Comparison of ENCODE assay signal across 25 cellular contexts in the genomic region with DNA sequence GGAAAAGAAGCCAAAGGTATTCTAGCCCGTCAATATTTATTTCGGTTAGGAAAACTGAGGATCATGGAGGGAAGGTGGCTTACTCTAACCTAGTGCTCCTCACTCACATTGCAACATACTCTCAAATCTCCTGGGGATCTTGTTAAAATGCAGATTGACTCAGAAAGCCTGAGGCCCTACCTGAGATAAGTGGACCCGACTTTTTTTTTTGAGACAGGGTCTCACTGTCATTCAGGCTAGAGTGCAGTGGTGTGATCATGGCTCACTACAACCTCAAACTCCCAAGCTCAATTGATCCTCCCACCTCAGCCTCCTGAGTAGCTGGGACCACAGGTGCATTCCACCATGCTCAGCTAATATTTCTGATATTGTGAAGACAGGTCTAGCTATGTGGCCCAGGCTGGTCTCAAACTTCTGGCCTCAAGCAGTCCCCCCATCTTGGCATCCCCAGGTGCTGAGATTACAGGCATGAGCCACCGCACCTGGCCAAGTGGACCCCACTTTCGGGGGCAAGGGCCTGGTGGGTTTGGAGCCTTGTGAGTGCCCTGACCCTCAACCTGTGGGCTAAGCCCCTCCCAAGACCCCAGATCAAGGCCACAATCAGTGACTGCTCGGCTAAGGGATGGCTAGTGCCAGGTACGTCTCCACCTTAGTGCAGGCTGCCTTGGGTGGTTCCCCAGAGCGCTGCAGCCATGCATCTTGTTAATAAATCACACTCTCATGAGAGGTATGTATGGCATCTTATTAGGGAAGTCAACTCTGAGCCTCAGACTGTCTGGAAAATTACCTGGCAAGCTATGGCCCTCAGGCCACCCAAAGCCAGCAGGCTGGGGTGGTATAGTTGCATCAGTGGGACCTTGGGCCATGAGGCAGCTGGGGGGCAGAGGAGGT. TPM values are rescaled to one million over a fixed set of nuclear protein-coding genes. Genes with fewer than 3 reads are reported as not detected.
DNase-seq lines count a peak whose midpoint lies in the region; ATAC-seq and TF ChIP-seq lines count a peak whose summit lies in the region.
"Had no signal": no experiment of that assay in that cellular context is flagged by ENCODE, and none has a peak within 500 bp of the region (broad histone marks: within the 10 kb centered on the region; RNA-seq: fewer than 3 reads in every experiment).

No MANE protein-coding gene starts in this region.

- TF ChIP-seq POLR2A in Peyer's patch (IDR thresholded peaks at IDR 0.05) = no peak

- no peak for ATAC-seq in SK-N-SH treated with all-trans-retinoic acid at 6 μM for 48 hours
- no peak for ATAC-seq in HG02970 (IDR thresholded peaks at IDR 0.05; ENCODE audit: low FRiP score, unreplicated experiment)
- ATAC-seq: stimulated activated naive CD8-positive, alpha-beta T cell treated with anti-CD3 and anti-CD28 coated beads, Interleukin-15, amount 100 ng/mL, for 72 hours had no signal

- TF ChIP-seq CTCF in SK-N-SH (IDR thresholded peaks at IDR 0.05) (no peak), Peyer's patch (IDR thresholded peaks at IDR 0.05) (no peak), CD14-positive monocyte (IDR thresholded peaks at IDR 0.05) (no peak)

- no peaks in the 10 kb centered on the region for H3K36me3 Mint-ChIP-seq in CD14-positive monocyte

- H3F3A ChIP-seq in SK-N-SH (replicated peaks; ENCODE audit: insufficient read depth) = no peaks in the 10 kb centered on the region

- H4K20me1 ChIP-seq in SK-N-SH (ENCODE audit: insufficient read depth) = no peaks in the 10 kb centered on the region

- H3K4me3 ChIP-seq in SK-N-SH (ENCODE audit: low read depth in 2 of 2, low read length in 1 of 2) (no peak overlapping the region), Peyer's patch (no peak overlapping the region)
- H3K4me3 ChIP-seq: ascending aorta, esophagus squamous epithelium, tibial nerve had no signal

- H3K79me2 ChIP-seq in SK-N-SH (ENCODE audit: insufficient read depth) = no peaks in the 10 kb centered on the region

- DNase-seq in SK-N-SH (peak; percentile 3), Peyer's patch (peak in 2 of 3 donors; percentile 9 to 33), kidney tubule cell (ENCODE audit: low spot score) (peak; percentile 63), renal cortical epithelial cell (ENCODE audit: low read depth) (peak; percentile 39), RKO (ENCODE audit: low spot score) (no peak), CD14-positive monocyte (ENCODE audit: low spot score) (no peak)
- DNase-seq: 8988T; activated CD4-positive, alpha-beta T cell treated with anti-CD3 and anti-CD28 coated beads for 4 hours; activated naive CD4-positive, alpha-beta T cell treated with anti-CD3 and anti-CD28 coated beads for 36 hours; cerebellar nuclear complex; effector CD4-positive, alpha-beta T cell; esophagus squamous epithelium; NCI-H1105 treated with DMSO at 0.1 percent for 48 hours; NCI-H524 treated with DMSO at 0.1 percent for 48 hours; Right ventricle myocardium superior; stimulated activated CD4-positive, alpha-beta T cell treated with anti-CD3 and anti-CD28 coated beads, Interleukin-4, amount 100 ng/mL, for 1 hour had no signal

- CTCF ChIA-PET in SK-N-SH (lab: Yijun Ruan, JAX) = interaction anchor here (1.1 to 13.9 kb wide), 3 partner anchors 11 to 99 kb away, joined by 4 to 273 read pairs (median 12); no protein-coding TSS in a partner anchor

- POLR2A ChIA-PET in SK-N-SH (lab: Yijun Ruan, JAX) = no interaction called here

- TF ChIP-seq RAD21 in SK-N-SH (IDR thresholded peaks at IDR 0.05; ENCODE audit: low read length) = no peak

- intact Hi-C loops in CD14-positive monocyte (cut with micrococcal nuclease) = loop anchor here in 1 of 2 donors (5.0 kb wide), 1 partner anchor 34 kb away; no protein-coding TSS in a partner anchor

- no peak overlapping the region for H3K27ac Mint-ChIP-seq in CD14-positive monocyte
- H3K27ac Mint-ChIP-seq: activated naive CD4-positive, alpha-beta T cell treated with anti-CD3 and anti-CD28 coated beads for 36 hours; HFFc6 had no signal

- H3K4me1 ChIP-seq in SK-N-SH (ENCODE audit: control insufficient read depth in 1 of 2, insufficient read depth in 2 of 2, low read depth in 1 of 2, low read length in 1 of 2) (peaks cover 4 to 10% of the 10 kb centered on the region in 2 experiments; a peak in 1 of 4 replicates), Peyer's patch (peaks cover 0 to 35% (median 4%) of the 10 kb centered on the region in 4 donors)

- H3K27ac ChIP-seq in SK-N-SH (ENCODE audit: low read depth in 2 of 2, low read length in 1 of 2) = no peak overlapping the region
- peak overlapping the region in 1 of 4 donors; percentile 58 for H3K27ac ChIP-seq in Peyer's patch
- H3K27ac ChIP-seq: ascending aorta, esophagus squamous epithelium, tibial nerve had no signal

- 0 out of 2 replicates have a peak overlapping the region, but pooled peaks have one; percentile 21 for H3K4me2 ChIP-seq in SK-N-SH

- no peaks in the 10 kb centered on the region for H3K9me3 ChIP-seq in SK-N-SH
- no peaks in the 10 kb centered on the region for H3K9me3 ChIP-seq in Peyer's patch
- H3K9me3 ChIP-seq: ascending aorta, esophagus squamous epithelium, tibial nerve had no signal

- H3K36me3 ChIP-seq in SK-N-SH (replicated peaks in 1 of 2; ENCODE audit: control insufficient read depth in 1 of 2, insufficient read depth in 2 of 2, low read length in 1 of 2) = no peaks in the 10 kb centered on the region
- H3K36me3 ChIP-seq in Peyer's patch = no peaks in the 10 kb centered on the region
- H3K36me3 ChIP-seq: ascending aorta, esophagus squamous epithelium, tibial nerve had no signal

- H3K27me3 ChIP-seq in SK-N-SH (ENCODE audit: insufficient read depth) = peaks cover 11% of the 10 kb centered on the region; the same call in 1 of the 2 replicates
- H3K27me3 ChIP-seq in Peyer's patch = no peaks in the 10 kb centered on the region
- H3K27me3 ChIP-seq: ascending aorta had no signal

- no peak overlapping the region for H2AFZ ChIP-seq in SK-N-SH (ENCODE audit: low read depth)

- H3K9ac ChIP-seq in SK-N-SH = no peak overlapping the region

- peaks cover 0 to 2% (median 0%) of the 10 kb centered on the region in 7 donors for H3K9me3 Mint-ChIP-seq in CD14-positive monocyte
- H3K9me3 Mint-ChIP-seq: activated naive CD4-positive, alpha-beta T cell treated with anti-CD3 and anti-CD28 coated beads for 36 hours; HFFc6; stimulated activated naive CD8-positive, alpha-beta T cell treated with anti-CD3 and anti-CD28 coated beads, Interleukin-15, amount 100 ng/mL, for 72 hours had no signal

- peaks cover 17% of the 10 kb centered on the region for H3K4me1 Mint-ChIP-seq in CD14-positive monocyte

- TF ChIP-seq EP300 in SK-N-SH (IDR thresholded peaks at IDR 0.05; ENCODE audit: borderline replicate concordance in 1 of 2, low read depth in 1 of 2, low read length in 1 of 2) = no peak

- H3K9me2 ChIP-seq in SK-N-SH = no peaks in the 10 kb centered on the region

- no peak overlapping the region for H3K4me3 Mint-ChIP-seq in CD14-positive monocyte
- H3K4me3 Mint-ChIP-seq: activated naive CD4-positive, alpha-beta T cell treated with anti-CD3 and anti-CD28 coated beads for 36 hours; HFFc6 had no signal

- WGBS in SK-N-SH (ENCODE audit: low lambda C conversion rate) = 84% methylated on average over 5 of the region's 8 CpGs

- H3K27me3 Mint-ChIP-seq in CD14-positive monocyte (ENCODE audit: low read depth in 3 of 3) = peaks cover 7 to 13% (median 10%) of the 10 kb centered on the region in 3 donors

TF ChIP-seq in SK-N-SH, 30 proteins besides CTCF, POLR2A, EP300 and RAD21:
- no peak for TF ChIP-seq YY1 (IDR thresholded peaks at IDR 0.05; ENCODE audit: low read depth)

TF ChIP-seq in SK-N-SH treated with all-trans-retinoic acid at 6 μM for 48 hours, 23 proteins besides CTCF, POLR2A, EP300 and RAD21 (continues in another document):
- TF ChIP-seq, protein P1, sequence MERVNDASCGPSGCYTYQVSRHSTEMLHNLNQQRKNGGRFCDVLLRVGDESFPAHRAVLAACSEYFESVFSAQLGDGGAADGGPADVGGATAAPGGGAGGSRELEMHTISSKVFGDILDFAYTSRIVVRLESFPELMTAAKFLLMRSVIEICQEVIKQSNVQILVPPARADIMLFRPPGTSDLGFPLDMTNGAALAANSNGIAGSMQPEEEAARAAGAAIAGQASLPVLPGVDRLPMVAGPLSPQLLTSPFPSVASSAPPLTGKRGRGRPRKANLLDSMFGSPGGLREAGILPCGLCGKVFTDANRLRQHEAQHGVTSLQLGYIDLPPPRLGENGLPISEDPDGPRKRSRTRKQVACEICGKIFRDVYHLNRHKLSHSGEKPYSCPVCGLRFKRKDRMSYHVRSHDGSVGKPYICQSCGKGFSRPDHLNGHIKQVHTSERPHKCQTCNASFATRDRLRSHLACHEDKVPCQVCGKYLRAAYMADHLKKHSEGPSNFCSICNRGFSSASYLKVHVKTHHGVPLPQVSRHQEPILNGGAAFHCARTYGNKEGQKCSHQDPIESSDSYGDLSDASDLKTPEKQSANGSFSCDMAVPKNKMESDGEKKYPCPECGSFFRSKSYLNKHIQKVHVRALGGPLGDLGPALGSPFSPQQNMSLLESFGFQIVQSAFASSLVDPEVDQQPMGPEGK (CRISPR knock-in tag; IDR thresholded peaks at IDR 0.05; ENCODE audit: borderline replicate concordance) = no peak
- TF ChIP-seq PPARA (CRISPR knock-in tag; IDR thresholded peaks at IDR 0.05; ENCODE audit: borderline replicate concordance) = no peak
- TF ChIP-seq, protein P2, sequence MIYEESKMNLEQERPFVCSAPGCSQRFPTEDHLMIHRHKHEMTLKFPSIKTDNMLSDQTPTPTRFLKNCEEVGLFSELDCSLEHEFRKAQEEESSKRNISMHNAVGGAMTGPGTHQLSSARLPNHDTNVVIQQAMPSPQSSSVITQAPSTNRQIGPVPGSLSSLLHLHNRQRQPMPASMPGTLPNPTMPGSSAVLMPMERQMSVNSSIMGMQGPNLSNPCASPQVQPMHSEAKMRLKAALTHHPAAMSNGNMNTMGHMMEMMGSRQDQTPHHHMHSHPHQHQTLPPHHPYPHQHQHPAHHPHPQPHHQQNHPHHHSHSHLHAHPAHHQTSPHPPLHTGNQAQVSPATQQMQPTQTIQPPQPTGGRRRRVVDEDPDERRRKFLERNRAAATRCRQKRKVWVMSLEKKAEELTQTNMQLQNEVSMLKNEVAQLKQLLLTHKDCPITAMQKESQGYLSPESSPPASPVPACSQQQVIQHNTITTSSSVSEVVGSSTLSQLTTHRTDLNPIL (CRISPR knock-in tag; IDR thresholded peaks at IDR 0.05; ENCODE audit: low read depth) = no peak
- no peak for TF ChIP-seq TOX (CRISPR knock-in tag; IDR thresholded peaks at IDR 0.05; ENCODE audit: borderline replicate concordance)

RNA-seq across cellular contexts. Expression of a gene that starts 1.1 kb away (rescaled TPM):
- 0.05 and 0.08 TPM in 2 replicates for polyA plus RNA-seq in SK-N-SH (2012; rRNA removed)
- polyA plus RNA-seq in SK-N-SH (2012; cell fraction: cytosol; rRNA removed) = 0.01 TPM in 1 of 2 replicates, not detected in the other
- polyA plus RNA-seq in SK-N-SH (2012; cell fraction: nucleus; rRNA removed) = 0.04 TPM in 1 of 2 replicates, not detected in the other
- total RNA-seq in Peyer's patch = 10 to 100 TPM in 2 of 4 donors, 1 to 10 TPM in 1, not detected in 1; 1.7 to 23.6 (median 20.2) TPM
- total RNA-seq in renal cortical epithelial cell = 9.0 and 31.1 TPM in 2 replicates
- polyA plus RNA-seq in CD14-positive monocyte = not detected
- total RNA-seq: ascending aorta, esophagus squamous epithelium, HFFc6, pulmonary artery endothelial cell, Right ventricle myocardium superior had no signal
- polyA plus RNA-seq: BJ, neural cell had no signal

RNA-seq across cellular contexts. Expression of a gene that starts 30.3 kb away (rescaled TPM):
- polyA plus RNA-seq in SK-N-SH (2012; rRNA removed) (3.3 TPM in 2 replicates), CD14-positive monocyte (10 to 100 TPM; 27.8 to 37.7 TPM)
- polyA plus RNA-seq in SK-N-SH (2012; cell fraction: cytosol; rRNA removed) = 2.0 and 2.3 TPM in 2 replicates
- 8.1 and 8.2 TPM in 2 replicates for polyA plus RNA-seq in SK-N-SH (2012; cell fraction: nucleus; rRNA removed)
- total RNA-seq in Peyer's patch (10 to 100 TPM in 3 of 4 donors, 1 to 10 TPM in 1; 3.9 to 44.6 (median 16.9) TPM), renal cortical epithelial cell (3.3 and 6.6 TPM in 2 replicates)
- polyA plus RNA-seq: neural cell had no signal

Comparison
In these comparisons a context has a peak if more than half of its experiments do, and no peak if none do; other contexts are left out.
1. DNase-seq: peak in SK-N-SH (single experiment), Peyer's patch (2 of 3), kidney tubule cell (single experiment) and renal cortical epithelial cell (single experiment); none in RKO (single experiment) and CD14-positive monocyte (single experiment).